2 cellular contexts compared by ENCODE assay signal in genomic region chr2:42607101-42607637, GRCh38.
TF ChIP-seq lines count a peak whose summit lies in the region.

No MANE protein-coding gene starts in this region.

TF ChIP-seq in HepG2, 621 proteins besides CTCF, POLR2A, EP300 and RAD21 (continues in another document):
- no peak for TF ChIP-seq STAT5B (CRISPR knock-in tag; IDR thresholded peaks at IDR 0.05)
- TF ChIP-seq NR2F6 (IDR thresholded peaks at IDR 0.05), result no peak
- TF ChIP-seq NR2F6 (CRISPR knock-in tag; IDR thresholded peaks at IDR 0.05), result no peak
- no peak for TF ChIP-seq NPAS2 (CRISPR knock-in tag; IDR thresholded peaks at IDR 0.05; ENCODE audit: borderline replicate concordance)
- TF ChIP-seq ZHX1 (CRISPR knock-in tag; IDR thresholded peaks at IDR 0.05; ENCODE audit: low read depth), result no peak
- TF ChIP-seq ZNF431 (CRISPR knock-in tag; IDR thresholded peaks at IDR 0.05; ENCODE audit: borderline replicate concordance, low read depth), result no peak
- no peak for TF ChIP-seq TBX2 (CRISPR knock-in tag; IDR thresholded peaks at IDR 0.05; ENCODE audit: borderline replicate concordance)
- TF ChIP-seq NAIF1 (CRISPR knock-in tag; IDR thresholded peaks at IDR 0.05; ENCODE audit: borderline replicate concordance), result no peak
- TF ChIP-seq ZNF350 (CRISPR knock-in tag; IDR thresholded peaks at IDR 0.05; ENCODE audit: borderline replicate concordance, low read depth), result no peak
- no peak for TF ChIP-seq ZNF280D (CRISPR knock-in tag; IDR thresholded peaks at IDR 0.05)
- no peak for TF ChIP-seq HOXA9 (CRISPR knock-in tag; IDR thresholded peaks at IDR 0.05; ENCODE audit: borderline replicate concordance)
- no peak for TF ChIP-seq SSRP1 (CRISPR knock-in tag; IDR thresholded peaks at IDR 0.05)
- TF ChIP-seq ARHGAP35 (CRISPR knock-in tag; IDR thresholded peaks at IDR 0.05; ENCODE audit: borderline replicate concordance), result no peak
- no peak for TF ChIP-seq AHDC1 (CRISPR knock-in tag; IDR thresholded peaks at IDR 0.05; ENCODE audit: borderline replicate concordance)

TF ChIP-seq in GM23338, 12 proteins besides CTCF, POLR2A, EP300 and RAD21:
- TF ChIP-seq REST (IDR thresholded peaks at IDR 0.05; ENCODE audit: unreplicated experiment) (no peak), ETS1 (IDR thresholded peaks at IDR 0.05) (no peak), JUNB (IDR thresholded peaks at IDR 0.05; ENCODE audit: unreplicated experiment) (no peak), ZNF331 (CRISPR knock-in tag; IDR thresholded peaks at IDR 0.05; ENCODE audit: low read depth) (no peak), STAT1 (IDR thresholded peaks at IDR 0.05; ENCODE audit: unreplicated experiment) (no peak), EZH2phosphoT487 (IDR thresholded peaks at IDR 0.05; ENCODE audit: unreplicated experiment) (no peak), NANOG (IDR thresholded peaks at IDR 0.05; ENCODE audit: borderline replicate concordance) (no peak), POLR2AphosphoS5 (IDR thresholded peaks at IDR 0.05; ENCODE audit: low read depth) (no peak), CREB1 (CRISPR knock-in tag; IDR thresholded peaks at IDR 0.05; ENCODE audit: low read depth) (no peak), ZNF114 (CRISPR knock-in tag; IDR thresholded peaks at IDR 0.05) (no peak), EZH2 (IDR thresholded peaks at IDR 0.05; ENCODE audit: low read depth, unreplicated experiment) (no peak)
